Comparison of ENCODE assay signal across 8 cellular contexts in the genomic region with DNA sequence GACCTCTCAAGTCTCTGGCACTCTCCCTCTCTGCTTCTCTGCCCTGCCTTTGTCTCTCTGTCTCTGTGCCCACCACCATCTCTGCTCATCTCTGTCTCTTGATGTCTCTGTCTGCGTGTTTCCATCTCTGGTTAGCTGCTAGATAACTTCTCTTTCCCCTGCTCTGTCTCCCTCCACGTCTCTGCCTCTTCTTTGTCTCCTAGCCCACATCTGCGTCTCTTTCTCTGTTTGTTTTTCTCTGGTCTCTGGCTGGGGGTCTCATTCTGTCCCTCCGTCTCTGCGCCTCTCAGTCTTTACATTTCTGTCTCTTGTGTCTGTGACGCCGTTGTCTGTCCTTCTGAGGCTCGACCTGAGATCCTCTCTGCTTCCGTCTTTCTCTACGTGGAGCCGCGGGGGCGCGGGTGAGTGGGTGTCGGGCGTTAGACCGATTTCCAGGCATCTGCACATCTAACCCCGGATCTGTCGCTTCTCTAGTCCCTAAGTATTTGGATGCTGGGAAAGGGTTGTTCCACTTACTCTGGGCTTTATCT. TPM values are rescaled to one million over a fixed set of nuclear protein-coding genes. Genes with fewer than 3 reads are reported as not detected.
DNase-seq lines count a peak whose midpoint lies in the region; ATAC-seq, FAIRE-seq and TF ChIP-seq lines count a peak whose summit lies in the region.

No MANE protein-coding gene starts in this region.

- H4K20me1 ChIP-seq in DND-41 (ENCODE audit: insufficient read depth, low read length), result no peaks in the 10 kb centered on the region

- intact Hi-C loops in lower lobe of right lung (cut with DNase I) (no loop called here), transverse colon (cut with DNase I; ENCODE audit: low total_unique reads) (no loop called here)

- WGBS in transverse colon (ENCODE audit: low coverage in 1 of 2), 2 donors, result 1 to 2% methylated on average over 9 to 19 of the region's 19 CpGs

- no peak for FAIRE-seq in HTR-8/SVneo (lab: Jason Lieb, UNC)

- TF ChIP-seq EP300 in transverse colon (IDR thresholded peaks at IDR 0.05; ENCODE audit: low read depth), result no peak

- H3K36me3 ChIP-seq in DND-41 (ENCODE audit: insufficient read depth, low read length) (no peaks in the 10 kb centered on the region), lower lobe of right lung (no peaks in the 10 kb centered on the region), transverse colon (no peaks in the 10 kb centered on the region)

- H3K27ac ChIP-seq in DND-41 (ENCODE audit: low read length), result peak overlapping the region; percentile 22; the same call in 1 of the 2 replicates
- H3K27ac ChIP-seq in lower lobe of right lung, result peak overlapping the region; percentile 1
- peak overlapping the region; percentile 60 to 69 (median 64) for H3K27ac ChIP-seq in transverse colon

- peaks cover 29% of the 10 kb centered on the region for H3K4me1 Mint-ChIP-seq in activated naive CD8-positive, alpha-beta T cell treated with anti-CD3 and anti-CD28 coated beads, Interleukin-2, amount 10 ng/mL, durations not matched to agents 7 days and 5 days

- peak overlapping the region; percentile 51 for H3K9ac ChIP-seq in DND-41 (ENCODE audit: low read depth, low read length)

- H3K4me1 ChIP-seq in DND-41 (ENCODE audit: insufficient read depth, low read length), result peaks cover 21% of the 10 kb centered on the region
- H3K4me1 ChIP-seq in lower lobe of right lung, result peaks cover 24% of the 10 kb centered on the region
- peaks cover 0 to 35% (median 30%) of the 10 kb centered on the region in 4 donors for H3K4me1 ChIP-seq in transverse colon

- no peaks in the 10 kb centered on the region for H3K9me3 Mint-ChIP-seq in activated naive CD8-positive, alpha-beta T cell treated with anti-CD3 and anti-CD28 coated beads, Interleukin-2, amount 10 ng/mL, durations not matched to agents 7 days and 5 days

- TF ChIP-seq CTCF in DND-41 (IDR thresholded peaks at IDR 0.05; ENCODE audit: borderline replicate concordance, extremely low read depth, low read length, poor library complexity, severe bottlenecking) (no peak), lower lobe of right lung (IDR thresholded peaks at IDR 0.05) (no peak), transverse colon (IDR thresholded peaks at IDR 0.05) (no peak)

- H3K36me3 Mint-ChIP-seq in activated naive CD8-positive, alpha-beta T cell treated with anti-CD3 and anti-CD28 coated beads, Interleukin-2, amount 10 ng/mL, durations not matched to agents 7 days and 5 days, result no peaks in the 10 kb centered on the region

- in situ Hi-C loops in transverse colon (cut with MboI; ENCODE audit: low pct_ligation_motif_present in 1 of 4, low pct_unique_long_range_greater_than_20kb in 1 of 4, low sequenced_read_pairs in 3 of 4), result no loop called here

- ATAC-seq in DND-41 (ENCODE audit: insufficient read depth, low read depth), result peak; percentile 43
- ATAC-seq in activated naive CD8-positive, alpha-beta T cell treated with anti-CD3 and anti-CD28 coated beads, Interleukin-2, amount 10 ng/mL, durations not matched to agents 7 days and 5 days (ENCODE audit: low read depth), result peak; percentile 8
- no peak for ATAC-seq in lower lobe of right lung

- peak overlapping the region; percentile 14 to 59; a peak in 3 of 4 replicates for H3K4me3 ChIP-seq in DND-41 (ENCODE audit: low read depth in 1 of 2, low read length in 2 of 2)
- H3K4me3 ChIP-seq in Jurkat, Clone E6-1 (ENCODE audit: low read length), result peak overlapping the region; percentile 66
- H3K4me3 ChIP-seq in lower lobe of right lung, result peak overlapping the region; percentile 49
- peak overlapping the region; percentile 5 to 50 (median 37) for H3K4me3 ChIP-seq in transverse colon

- DNase-seq in DND-41 (no peak), lower lobe of right lung (no peak), transverse colon (peak; percentile 34), AG08395 (ENCODE audit: low spot score) (no peak), hippocampal formation (lab: John Stamatoyannopoulos, UW) (no peak), HTR-8/SVneo (ENCODE audit: insufficient read length, low spot score) (no peak)
- no peak for DNase-seq in Jurkat, Clone E6-1 (ENCODE audit: low read depth, low spot score)
- peak; percentile 56 for DNase-seq in activated naive CD8-positive, alpha-beta T cell treated with anti-CD3 and anti-CD28 coated beads, Interleukin-2, amount 10 ng/mL, durations not matched to agents 7 days and 5 days

- H3K4me3 Mint-ChIP-seq in activated naive CD8-positive, alpha-beta T cell treated with anti-CD3 and anti-CD28 coated beads, Interleukin-2, amount 10 ng/mL, durations not matched to agents 7 days and 5 days, result peak overlapping the region; percentile 92

- H3K9me3 ChIP-seq in DND-41 (ENCODE audit: insufficient read depth, low read length, severe bottlenecking), result no peaks in the 10 kb centered on the region
- no peaks in the 10 kb centered on the region for H3K9me3 ChIP-seq in lower lobe of right lung
- H3K9me3 ChIP-seq in transverse colon, result no peaks in the 10 kb centered on the region

- no peak for TF ChIP-seq POLR2A in transverse colon (IDR thresholded peaks at IDR 0.05)

- H2AFZ ChIP-seq in DND-41 (ENCODE audit: low read depth, low read length), result peak overlapping the region; percentile 72

- H3K27ac Mint-ChIP-seq in activated naive CD8-positive, alpha-beta T cell treated with anti-CD3 and anti-CD28 coated beads, Interleukin-2, amount 10 ng/mL, durations not matched to agents 7 days and 5 days, result peak overlapping the region; percentile 89

- H3K79me2 ChIP-seq in DND-41 (ENCODE audit: insufficient read depth, low read length), result no peaks in the 10 kb centered on the region

- H3K4me2 ChIP-seq in DND-41 (ENCODE audit: insufficient read depth, low read length), result peak overlapping the region; percentile 83

- H3K27me3 Mint-ChIP-seq in activated naive CD8-positive, alpha-beta T cell treated with anti-CD3 and anti-CD28 coated beads, Interleukin-2, amount 10 ng/mL, durations not matched to agents 7 days and 5 days, result peaks cover 15% of the 10 kb centered on the region

- POLR2A ChIA-PET in activated naive CD8-positive, alpha-beta T cell treated with anti-CD3 and anti-CD28 coated beads, Interleukin-2, amount 10 ng/mL, durations not matched to agents 7 days and 5 days (lab: Charles Lee), result interaction anchor here (0.8 to 1.4 kb wide), 4 partner anchors 8 to 27 kb away, joined by 3 to 6 read pairs (median 4); a partner anchor contains a TSS

- peaks cover 14% of the 10 kb centered on the region for H3K27me3 ChIP-seq in DND-41 (ENCODE audit: insufficient read depth, low read length, poor library complexity)
- peaks cover 54% of the 10 kb centered on the region for H3K27me3 ChIP-seq in lower lobe of right lung (ENCODE audit: low read depth)
- peaks cover 68% of the 10 kb centered on the region for H3K27me3 ChIP-seq in transverse colon

RNA-seq across cellular contexts. Expression of a gene that starts 0.4 kb away (rescaled TPM):
- polyA plus RNA-seq in Jurkat, Clone E6-1 (2012; ENCODE audit: insufficient read depth, insufficient read length), result 5.5 TPM
- 10 to 100 TPM; 18.4 to 19.3 TPM for total RNA-seq in activated naive CD8-positive, alpha-beta T cell treated with anti-CD3 and anti-CD28 coated beads, Interleukin-2, amount 10 ng/mL, durations not matched to agents 7 days and 5 days
- total RNA-seq in lower lobe of right lung (7.5 TPM), transverse colon (10 to 100 TPM; 10.1 to 40.4 (median 14.1) TPM)

RNA-seq across cellular contexts. Expression of a gene that starts 23.3 kb away (rescaled TPM):
- polyA plus RNA-seq in Jurkat, Clone E6-1 (2012; ENCODE audit: insufficient read depth, insufficient read length), result 1,119 TPM
- 100 to 1,000 TPM; 520 to 523 TPM for total RNA-seq in activated naive CD8-positive, alpha-beta T cell treated with anti-CD3 and anti-CD28 coated beads, Interleukin-2, amount 10 ng/mL, durations not matched to agents 7 days and 5 days
- total RNA-seq in lower lobe of right lung, result 229 TPM
- 100 to 1,000 TPM in 2 of 4 donors, 10 to 100 TPM in 2; 39.3 to 407 (median 93.4) TPM for total RNA-seq in transverse colon

RNA-seq across cellular contexts. Expression of a gene that starts 24.1 kb away (rescaled TPM):
- 9.1 TPM for polyA plus RNA-seq in Jurkat, Clone E6-1 (2012; ENCODE audit: insufficient read depth, insufficient read length)
- 1 to 10 TPM; 9.3 to 9.7 TPM for total RNA-seq in activated naive CD8-positive, alpha-beta T cell treated with anti-CD3 and anti-CD28 coated beads, Interleukin-2, amount 10 ng/mL, durations not matched to agents 7 days and 5 days
- 5.0 TPM for total RNA-seq in lower lobe of right lung
- 10 to 100 TPM in 1 of 4 donors, 1 to 10 TPM in 2, under 1 TPM in 1; 0.75 to 17.3 (median 7.2) TPM for total RNA-seq in transverse colon

RNA-seq across cellular contexts. Expression of a gene that starts 29.2 kb away (rescaled TPM):
- 44.6 TPM for polyA plus RNA-seq in Jurkat, Clone E6-1 (2012; ENCODE audit: insufficient read depth, insufficient read length)
- total RNA-seq in activated naive CD8-positive, alpha-beta T cell treated with anti-CD3 and anti-CD28 coated beads, Interleukin-2, amount 10 ng/mL, durations not matched to agents 7 days and 5 days, result 10 to 100 TPM; 93.1 to 94.2 TPM
- total RNA-seq in lower lobe of right lung (51.4 TPM), transverse colon (10 to 100 TPM; 40.8 to 64.3 (median 60.0) TPM)

Comparison
In these comparisons a context has a peak if more than half of its experiments do, and no peak if none do; other contexts are left out.
1. ATAC-seq: peak in DND-41 (single experiment) and activated naive CD8-positive, alpha-beta T cell treated with anti-CD3 and anti-CD28 coated beads, Interleukin-2, amount 10 ng/mL, durations not matched to agents 7 days and 5 days (single experiment); none in lower lobe of right lung (0 of 2).
2. DNase-seq: peak in activated naive CD8-positive, alpha-beta T cell treated with anti-CD3 and anti-CD28 coated beads, Interleukin-2, amount 10 ng/mL, durations not matched to agents 7 days and 5 days (single experiment) and transverse colon (single experiment); none in DND-41 (single experiment), Jurkat, Clone E6-1 (single experiment), lower lobe of right lung (single experiment), AG08395 (single experiment), hippocampal formation (0 of 2) and HTR-8/SVneo (single experiment).
3. H3K27ac ChIP-seq: peak in every context shown above with its lines; median percentile 64 in transverse colon; 22 in DND-41; 1 in lower lobe of right lung.
4. Peak in every context shown above with its lines, with median percentiles within 50 percentile points of each other: H3K4me3 ChIP-seq.